In the genomic region with DNA sequence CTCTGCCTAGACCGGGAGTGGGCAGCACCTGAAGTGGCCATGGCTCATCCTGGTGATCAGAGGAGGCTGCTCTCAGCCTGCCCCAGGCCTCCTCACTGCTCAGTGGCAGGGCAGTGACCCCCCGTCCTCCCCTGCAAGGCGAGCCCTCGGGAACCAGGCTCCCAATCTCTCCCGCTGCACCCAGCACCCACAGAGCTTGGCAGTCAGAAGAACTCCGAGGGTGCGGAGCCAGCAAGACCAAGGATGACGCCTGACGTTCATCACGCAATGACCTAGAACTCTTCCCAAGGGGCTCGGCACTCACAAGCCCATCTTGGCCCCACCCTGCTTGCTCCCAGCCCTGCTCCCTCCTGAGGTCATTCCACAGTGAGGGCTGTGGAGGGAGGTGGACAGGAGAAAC, we compare ENCODE assay signal across 15 cellular contexts.
A peak's percentile ranks its signal among the peaks of the same experiment; 100 is the strongest.
DNase-seq lines count a peak whose midpoint lies in the region; ATAC-seq and TF ChIP-seq lines count a peak whose summit lies in the region.
"Had no signal": no experiment of that assay in that cellular context is flagged by ENCODE, and none has a peak within 500 bp of the region (broad histone marks: within the 10 kb centered on the region; RNA-seq: fewer than 3 reads in every experiment).

No MANE protein-coding gene starts in this region.

- H3K9me3 ChIP-seq in spleen, result no peaks in the 10 kb centered on the region
- H3K9me3 ChIP-seq: BE2C, Caco-2 had no signal

- CTCF ChIA-PET in RWPE1 (lab: Yijun Ruan, JAX), result no interaction called here

- H3K4me1 ChIP-seq in spleen, result no peaks in the 10 kb centered on the region
- H3K4me1 ChIP-seq: BE2C, Caco-2 had no signal

- H3K4me1 Mint-ChIP-seq in chondrocyte (ENCODE audit: low read depth) (no peaks in the 10 kb centered on the region), neural crest cell (no peaks in the 10 kb centered on the region)
- H3K4me1 Mint-ChIP-seq: GM23338, IgD-negative memory B cell had no signal

- H3K4me3 Mint-ChIP-seq in chondrocyte (ENCODE audit: unreplicated experiment) (no peak overlapping the region), neural crest cell (no peak overlapping the region)
- H3K4me3 Mint-ChIP-seq: CD4-positive, alpha-beta T cell; GM23338 had no signal

- H3K27me3 Mint-ChIP-seq in chondrocyte (ENCODE audit: low read depth) (no peaks in the 10 kb centered on the region), neural crest cell (ENCODE audit: low read depth) (peaks cover 4% of the 10 kb centered on the region)
- H3K27me3 Mint-ChIP-seq: IgD-negative memory B cell had no signal

- POLR2A ChIA-PET in RWPE1 (lab: Yijun Ruan, JAX; ENCODE audit: low non-redundant PET), result no interaction called here

- H3K4me3 ChIP-seq in spleen, result no peak overlapping the region
- H3K4me3 ChIP-seq: GM23338 had no signal

- H3K36me3 ChIP-seq in spleen, result no peaks in the 10 kb centered on the region
- H3K36me3 ChIP-seq: BE2C had no signal

- H3K9me3 Mint-ChIP-seq in chondrocyte (ENCODE audit: low read depth), result peaks cover 4% of the 10 kb centered on the region
- H3K9me3 Mint-ChIP-seq in neural crest cell, result no peaks in the 10 kb centered on the region
- H3K9me3 Mint-ChIP-seq: CD4-positive, alpha-beta T cell had no signal

- TF ChIP-seq CTCF in chondrocyte (IDR thresholded peaks at IDR 0.05) (no peak), neural crest cell (conservative IDR thresholded peaks at IDR 0.05) (no peak), spleen (IDR thresholded peaks at IDR 0.05 in 8 of 11, conservative IDR thresholded peaks at IDR 0.05 in 3 of 11) (no peak), RWPE1 (conservative IDR thresholded peaks at IDR 0.05; ENCODE audit: low read depth) (no peak)

- H3K36me3 Mint-ChIP-seq in chondrocyte (ENCODE audit: low read depth) (no peaks in the 10 kb centered on the region), neural crest cell (ENCODE audit: low read depth) (no peaks in the 10 kb centered on the region)

- intact Hi-C loops in spleen (cut with DNase I; ENCODE audit: low total_unique reads), result no loop called here

- no peak overlapping the region for H3K27ac ChIP-seq in spleen
- H3K27ac ChIP-seq in RWPE1, result no peak overlapping the region

- 83 to 93% (median 87%) methylated on average over 8 to 11 of the region's 11 CpGs for WGBS in spleen, 5 donors

- peak; percentile 76 for DNase-seq in chondrocyte (ENCODE audit: low spot score)
- DNase-seq in neural crest cell (ENCODE audit: low read depth, low spot score), result no peak
- peak; percentile 41 for DNase-seq in spleen
- DNase-seq in stimulated activated CD4-positive, alpha-beta T cell treated with anti-CD3 and anti-CD28 coated beads, Interleukin-1b, Interleukin-23, amount 100 ng/mL, for 48 hours, result no peak
- no peak for DNase-seq in activated CD4-positive, alpha-beta T cell treated with anti-CD3 and anti-CD28 coated beads for 48 hours
- no peak for DNase-seq in RWPE1 (ENCODE audit: low spot score)
- DNase-seq: ACHN; BE2C; C1 segment of cervical spinal cord; Caco-2; CD4-positive, alpha-beta T cell; HCEC 1CT had no signal

- ATAC-seq in HG02759 (IDR thresholded peaks at IDR 0.05; ENCODE audit: unreplicated experiment), result no peak
- ATAC-seq: GM23338 had no signal

- H3K27ac Mint-ChIP-seq in chondrocyte (ENCODE audit: unreplicated experiment), result no peak overlapping the region
- H3K27ac Mint-ChIP-seq in neural crest cell (ENCODE audit: unreplicated experiment), result peak overlapping the region; percentile 75
- H3K27ac Mint-ChIP-seq: CD4-positive, alpha-beta T cell; GM23338; IgD-negative memory B cell had no signal

- TF ChIP-seq POLR2A in spleen (IDR thresholded peaks at IDR 0.05), result no peak

- H3K27me3 ChIP-seq in spleen (replicated peaks in 1 of 7), result no peaks in the 10 kb centered on the region
- H3K27me3 ChIP-seq: BE2C had no signal

Comparison
In these comparisons a context has a peak if more than half of its experiments do, and no peak if none do; other contexts are left out.
1. DNase-seq: peak in chondrocyte (single experiment) and spleen (single experiment); none in neural crest cell (single experiment), stimulated activated CD4-positive, alpha-beta T cell treated with anti-CD3 and anti-CD28 coated beads, Interleukin-1b, Interleukin-23, amount 100 ng/mL, for 48 hours (single experiment), activated CD4-positive, alpha-beta T cell treated with anti-CD3 and anti-CD28 coated beads for 48 hours (single experiment) and RWPE1 (single experiment).